ENCODE assay signal across 23 cellular contexts in genomic region chr22:30225220-30225922, GRCh38. TPM values are rescaled to one million over a fixed set of nuclear protein-coding genes. Genes with fewer than 3 reads are reported as not detected.
DNase-seq lines count a peak whose midpoint lies in the region; ATAC-seq, FAIRE-seq and TF ChIP-seq lines count a peak whose summit lies in the region.
"Had no signal": no experiment of that assay in that cellular context is flagged by ENCODE, and none has a peak within 500 bp of the region (broad histone marks: within the 10 kb centered on the region; RNA-seq: fewer than 3 reads in every experiment).

No MANE protein-coding gene starts in this region.

- CTCF ChIA-PET in MCF 10A (lab: Yijun Ruan, JAX) (interaction anchor here (0.9 kb wide), 1 partner anchor 31 kb away, joined by 5 read pairs; no protein-coding TSS in a partner anchor), Panc1 (lab: Charles Lee) (no interaction called here)

- POLR2A ChIA-PET in MCF 10A (lab: Yijun Ruan, JAX) = interaction anchor here (1.2 to 1.8 kb wide), 2 partner anchors 13 to 20 kb away, joined by 4 to 7 read pairs; no protein-coding TSS in a partner anchor
- POLR2A ChIA-PET in Panc1 (lab: Charles Lee) = no interaction called here

- H3K9me3 Mint-ChIP-seq in MCF 10A (ENCODE audit: unreplicated experiment) = peaks cover 6% of the 10 kb centered on the region
- H3K9me3 Mint-ChIP-seq: memory B cell had no signal

- H3K36me3 Mint-ChIP-seq in MCF 10A (ENCODE audit: insufficient read depth, unreplicated experiment) = no peaks in the 10 kb centered on the region
- H3K36me3 Mint-ChIP-seq: activated CD8-positive, alpha-beta memory T cell treated with anti-CD3 and anti-CD28 coated beads, Interleukin-2, amount 10 ng/mL, durations not matched to agents 7 days and 5 days; memory B cell had no signal

- ATAC-seq in Panc1 (no peak), lower lobe of right lung (no peak), HG03432 (IDR thresholded peaks at IDR 0.05; ENCODE audit: unreplicated experiment) (no peak)
- ATAC-seq: activated CD4-positive, CD25-positive, alpha-beta regulatory T cell treated with anti-CD3 and anti-CD28 coated beads, Interleukin-2, amount 50 U/mL, for 24 hours; activated CD8-positive, alpha-beta memory T cell treated with anti-CD3 and anti-CD28 coated beads, Interleukin-2, amount 10 ng/mL, durations not matched to agents 7 days and 5 days; gastrocnemius medialis; psoas muscle had no signal

- BruUV-seq in MCF 10A (replicated peaks; lab: Mats Ljungman, UMichigan) (no TSS peak), Panc1 (replicated peaks; lab: Mats Ljungman, UMichigan) (no TSS peak)

- in situ Hi-C loops in Panc1 (cut with HindIII; ENCODE audit: low pct_unique_long_range_greater_than_20kb, low sequenced_read_pairs) = no loop called here

- no peaks in the 10 kb centered on the region for H3K36me3 ChIP-seq in breast epithelium
- H3K36me3 ChIP-seq in Panc1 (ENCODE audit: control insufficient read depth, insufficient read depth, low read length) = no peaks in the 10 kb centered on the region
- no peaks in the 10 kb centered on the region for H3K36me3 ChIP-seq in keratinocyte (ENCODE audit: control insufficient read depth in 2 of 2, extremely low read depth in 1 of 2, insufficient read depth in 2 of 2, low read length in 2 of 2)
- H3K36me3 ChIP-seq in lower lobe of right lung = no peaks in the 10 kb centered on the region
- H3K36me3 ChIP-seq in esophagus squamous epithelium = no peaks in the 10 kb centered on the region
- H3K36me3 ChIP-seq: gastrocnemius medialis, MG63 had no signal

- H3K27ac Mint-ChIP-seq in MCF 10A (ENCODE audit: low read depth, unreplicated experiment) = no peak overlapping the region
- H3K27ac Mint-ChIP-seq: memory B cell had no signal

- FAIRE-seq in keratinocyte (lab: Jason Lieb, UNC) = peak; percentile 68

- H3K4me1 Mint-ChIP-seq in MCF 10A (ENCODE audit: insufficient read depth, unreplicated experiment) = peaks cover 20% of the 10 kb centered on the region

- peak overlapping the region; percentile 55 for H3K9ac ChIP-seq in keratinocyte (ENCODE audit: control insufficient read depth, extremely low read depth, insufficient read depth, low read length)

- H4K20me1 ChIP-seq in keratinocyte (ENCODE audit: control insufficient read depth, extremely low read depth, insufficient read depth, low read length) = no peaks in the 10 kb centered on the region

- 60 to 63% methylated on average over 7 of the region's 7 CpGs for WGBS in esophagus squamous epithelium, 2 donors

- H3K27ac ChIP-seq in breast epithelium (peak overlapping the region; percentile 30 to 49), Panc1 (ENCODE audit: low read length) (peak overlapping the region; percentile 89), keratinocyte (ENCODE audit: control insufficient read depth, insufficient read depth, low read length) (peak overlapping the region; percentile 66), lower lobe of right lung (no peak overlapping the region), esophagus squamous epithelium (no peak overlapping the region)
- H3K27ac ChIP-seq: dorsolateral prefrontal cortex, gastrocnemius medialis, psoas muscle had no signal

- no peaks in the 10 kb centered on the region for H3K9me1 ChIP-seq in keratinocyte (ENCODE audit: control insufficient read depth, extremely low read depth, insufficient read depth, low read length)

- H3K4me2 ChIP-seq in keratinocyte (ENCODE audit: control insufficient read depth, extremely low read depth, insufficient read depth, low read depth, low read length) = peak overlapping the region; percentile 50

- no peak overlapping the region for H2AFZ ChIP-seq in keratinocyte (ENCODE audit: control insufficient read depth, low read length)

- H3K4me3 Mint-ChIP-seq in MCF 10A (ENCODE audit: unreplicated experiment) = no peak overlapping the region
- H3K4me3 Mint-ChIP-seq: activated CD8-positive, alpha-beta memory T cell treated with anti-CD3 and anti-CD28 coated beads, Interleukin-2, amount 10 ng/mL, durations not matched to agents 7 days and 5 days; memory B cell had no signal

- H3K79me2 ChIP-seq in keratinocyte (ENCODE audit: control insufficient read depth, insufficient read depth, low read length) = no peaks in the 10 kb centered on the region

- H3K27me3 Mint-ChIP-seq in MCF 10A (ENCODE audit: insufficient read depth, unreplicated experiment) = no peaks in the 10 kb centered on the region
- H3K27me3 Mint-ChIP-seq: activated CD8-positive, alpha-beta memory T cell treated with anti-CD3 and anti-CD28 coated beads, Interleukin-2, amount 10 ng/mL, durations not matched to agents 7 days and 5 days had no signal

- no peaks in the 10 kb centered on the region for H3K9me3 ChIP-seq in breast epithelium
- no peaks in the 10 kb centered on the region for H3K9me3 ChIP-seq in Panc1 (ENCODE audit: control insufficient read depth, insufficient read depth, low read depth, low read length)
- no peaks in the 10 kb centered on the region for H3K9me3 ChIP-seq in keratinocyte (ENCODE audit: control insufficient read depth, low read depth, low read length)
- no peaks in the 10 kb centered on the region for H3K9me3 ChIP-seq in lower lobe of right lung
- no peaks in the 10 kb centered on the region for H3K9me3 ChIP-seq in esophagus squamous epithelium
- H3K9me3 ChIP-seq: gastrocnemius medialis, MG63, psoas muscle had no signal

- intact Hi-C loops in breast epithelium (cut with DNase I; ENCODE audit: low total_unique reads) = no loop called here
- intact Hi-C loops in MCF 10A (cut with micrococcal nuclease) = no loop called here
- intact Hi-C loops in Panc1 (cut with micrococcal nuclease; ENCODE audit: unreplicated experiment) = no loop called here
- intact Hi-C loops in lower lobe of right lung (cut with DNase I) = no loop called here
- intact Hi-C loops in esophagus squamous epithelium (cut with DNase I) = no loop called here

- H3K27me3 ChIP-seq in breast epithelium (no peaks in the 10 kb centered on the region), Panc1 (ENCODE audit: control insufficient read depth, insufficient read depth, low read length) (no peaks in the 10 kb centered on the region), keratinocyte (ENCODE audit: control insufficient read depth, extremely low read depth, insufficient read depth, low read length) (peaks cover 6% of the 10 kb centered on the region), lower lobe of right lung (ENCODE audit: low read depth) (peaks cover 5% of the 10 kb centered on the region), esophagus squamous epithelium (peaks cover 0 to 42% (median 0%) of the 10 kb centered on the region in 4 donors)
- H3K27me3 ChIP-seq: MG63 had no signal

- TF ChIP-seq CTCF in breast epithelium (IDR thresholded peaks at IDR 0.05) = no peak
- TF ChIP-seq CTCF in MCF 10A (IDR thresholded peaks at IDR 0.05; ENCODE audit: unreplicated experiment) = no peak
- TF ChIP-seq CTCF in Panc1 (IDR thresholded peaks at IDR 0.05) = no peak
- no peak for TF ChIP-seq CTCF in keratinocyte (optimal IDR thresholded peaks at IDR 0.05 in 1 of 3, IDR thresholded peaks at IDR 0.05 in 1 of 3, conservative IDR thresholded peaks at IDR 0.05 in 1 of 3; ENCODE audit: extremely low read depth in 1 of 3, insufficient read depth in 2 of 3, low read length in 3 of 3)
- TF ChIP-seq CTCF in lower lobe of right lung (IDR thresholded peaks at IDR 0.05) = no peak
- TF ChIP-seq CTCF in esophagus squamous epithelium (IDR thresholded peaks at IDR 0.05) = no peak

- H3K4me3 ChIP-seq in breast epithelium (no peak overlapping the region), Panc1 (ENCODE audit: low read depth in 2 of 2, low read length in 2 of 2) (no peak overlapping the region), keratinocyte (ENCODE audit: control insufficient read depth in 2 of 3, extremely low read depth in 1 of 3, insufficient read depth in 2 of 3, low read depth in 1 of 3, low read length in 3 of 3) (no peak overlapping the region), lower lobe of right lung (no peak overlapping the region), esophagus squamous epithelium (no peak overlapping the region)
- H3K4me3 ChIP-seq: dorsolateral prefrontal cortex, gastrocnemius medialis, MG63, psoas muscle had no signal

- DNase-seq in breast epithelium (ENCODE audit: low spot score in 2 of 2) (no peak), MCF 10A (ENCODE audit: unreplicated experiment) (no peak), Panc1 (ENCODE audit: low read depth, low spot score) (no peak), keratinocyte (ENCODE audit: low read depth, low spot score) (no peak), lower lobe of right lung (no peak), esophagus squamous epithelium (lab: John Stamatoyannopoulos, UW) (no peak)
- DNase-seq in stimulated activated CD4-positive, alpha-beta T cell treated with anti-CD3 and anti-CD28 coated beads, Interleukin-4, amount 100 ng/mL, for 1 hour = no peak
- DNase-seq: activated CD8-positive, alpha-beta memory T cell treated with anti-CD3 and anti-CD28 coated beads, Interleukin-2, amount 10 ng/mL, durations not matched to agents 7 days and 5 days; amygdala; caudate nucleus; dorsolateral prefrontal cortex; erythroblast; gastrocnemius medialis; kidney glomerular epithelial cell; MG63; NCI-H146; NCI-H2171; NCI-H526 treated with DMSO at 0.1 percent for 48 hours; psoas muscle had no signal

- H3K4me1 ChIP-seq in breast epithelium (no peaks in the 10 kb centered on the region), Panc1 (ENCODE audit: control insufficient read depth, insufficient read depth, low read length) (peaks cover 49% of the 10 kb centered on the region), keratinocyte (ENCODE audit: control insufficient read depth, extremely low read depth, insufficient read depth, low read length) (peaks cover 54% of the 10 kb centered on the region), lower lobe of right lung (peaks cover 9% of the 10 kb centered on the region), esophagus squamous epithelium (peaks cover 0 to 25% (median 0%) of the 10 kb centered on the region in 3 donors)
- H3K4me1 ChIP-seq: gastrocnemius medialis, psoas muscle had no signal

- dilution Hi-C loops in keratinocyte (cut with MboI; ENCODE audit: extremely low pct_ligation_motif_present, low sequenced_read_pairs) = no loop called here

- no peak for TF ChIP-seq POLR2A in breast epithelium (IDR thresholded peaks at IDR 0.05)
- no peak for TF ChIP-seq POLR2A in esophagus squamous epithelium (IDR thresholded peaks at IDR 0.05)

RNA-seq across cellular contexts. Expression of gene LIF, which starts 21.2 kb away (rescaled TPM):
- total RNA-seq in breast epithelium = 1 to 10 TPM; 1.4 to 9.5 (median 1.6) TPM
- 9.5 and 19.3 TPM in 2 replicates for total RNA-seq in MCF 10A (2022)
- 34.4 TPM for total RNA-seq in Panc1 (2021; ENCODE audit: unreplicated experiment)
- polyA plus RNA-seq in Panc1 (2012; ENCODE audit: insufficient read length) = 40.7 TPM
- 1.2 to 14.3 TPM (median 3.1 TPM) in 3 replicates for polyA plus RNA-seq in keratinocyte
- 0.57 TPM for polyA plus RNA-seq in keratinocyte (2011; ENCODE audit: low read depth)
- polyA plus RNA-seq in keratinocyte (2011; cell fraction: cytosol; rRNA removed) = 1.5 and 2.1 TPM in 2 replicates
- 22.1 and 25.6 TPM in 2 replicates for polyA plus RNA-seq in keratinocyte (2011; cell fraction: nucleus; rRNA removed)
- polyA plus RNA-seq in keratinocyte (2012; ENCODE audit: low replicate concordance) = 1.2 and 1.3 TPM in 2 replicates
- 4.6 to 16.8 TPM (median 6.6 TPM) in 3 replicates for polyA minus RNA-seq in keratinocyte
- polyA minus RNA-seq in keratinocyte (2011; cell fraction: cytosol; rRNA and poly(A)+ RNA removed) = 3.6 TPM
- polyA minus RNA-seq in keratinocyte (2011; cell fraction: nucleus; rRNA and poly(A)+ RNA removed) = 9.4 and 12.3 TPM in 2 replicates
- total RNA-seq in lower lobe of right lung = 3.1 TPM
- under 1 TPM; 0.08 to 0.76 (median 0.10) TPM for total RNA-seq in esophagus squamous epithelium
- total RNA-seq: gastrocnemius medialis had no signal

RNA-seq across cellular contexts. Expression of gene OSM, which starts 41.3 kb away (rescaled TPM):
- 1 to 10 TPM; 1.3 to 2.5 (median 1.3) TPM for total RNA-seq in breast epithelium
- total RNA-seq in MCF 10A (2022) = not detected in 2 replicates
- total RNA-seq in Panc1 (2021; ENCODE audit: unreplicated experiment) = not detected
- not detected for polyA plus RNA-seq in Panc1 (2012; ENCODE audit: insufficient read length)
- polyA plus RNA-seq in keratinocyte = not detected in 3 replicates
- polyA plus RNA-seq in keratinocyte (2011; ENCODE audit: low read depth) = not detected
- not detected in 2 replicates for polyA plus RNA-seq in keratinocyte (2011; cell fraction: cytosol; rRNA removed)
- 0.14 and 0.23 TPM in 2 replicates for polyA plus RNA-seq in keratinocyte (2011; cell fraction: nucleus; rRNA removed)
- 0.08 TPM in 1 of 2 replicates, not detected in the other for polyA plus RNA-seq in keratinocyte (2012; ENCODE audit: low replicate concordance)
- polyA minus RNA-seq in keratinocyte = not detected in 3 replicates
- not detected for polyA minus RNA-seq in keratinocyte (2011; cell fraction: cytosol; rRNA and poly(A)+ RNA removed)
- polyA minus RNA-seq in keratinocyte (2011; cell fraction: nucleus; rRNA and poly(A)+ RNA removed) = 0.84 TPM in 1 of 2 replicates, not detected in the other
- total RNA-seq in lower lobe of right lung = 1.1 TPM
- total RNA-seq in esophagus squamous epithelium = 1 to 10 TPM in 1 of 4 donors, under 1 TPM in 2, not detected in 1; 0.19 to 5.7 (median 0.19) TPM
- polyA plus RNA-seq: neural cell had no signal

Comparison
In these comparisons a context has a peak if more than half of its experiments do, and no peak if none do; other contexts are left out.
1. H3K27ac ChIP-seq: peak in breast epithelium (2 of 2), Panc1 (single experiment) and keratinocyte (single experiment); none in lower lobe of right lung (single experiment) and esophagus squamous epithelium (0 of 4).